Comparison of ENCODE assay signal across 8 cellular contexts in genomic region chr18:12882416-12882815, GRCh38. TPM values are rescaled to one million over a fixed set of nuclear protein-coding genes. Genes with fewer than 3 reads are reported as not detected.
DNase-seq lines count a peak whose midpoint lies in the region; ATAC-seq lines count a peak whose summit lies in the region.
"Had no signal": no experiment of that assay in that cellular context is flagged by ENCODE, and none has a peak within 500 bp of the region (broad histone marks: within the 10 kb centered on the region; RNA-seq: fewer than 3 reads in every experiment).

No MANE protein-coding gene starts in this region.

- H3K4me1 ChIP-seq in HAP-1 (peaks cover 7% of the 10 kb centered on the region), skeletal muscle satellite cell (ENCODE audit: control insufficient read depth, insufficient read depth, low read length) (peaks cover 13% of the 10 kb centered on the region)

- in situ Hi-C loops in HAP-1 (cut with MboI; ENCODE audit: low sequenced_read_pairs): no loop called here

- ATAC-seq in T-cell (replicated peaks in 1 of 4): no peak
- no peak for ATAC-seq in left lobe of liver

- no peak for DNase-seq in HAP-1 (ENCODE audit: low spot score in 2 of 2)
- DNase-seq in T-cell: no peak
- DNase-seq in fibroblast of peridontal ligament (ENCODE audit: extremely low read depth): peak; percentile 59
- no peak for DNase-seq in activated CD8-positive, alpha-beta memory T cell treated with anti-CD3 and anti-CD28 coated beads, Interleukin-2, amount 50 U/mL, for 48 hours
- no peak for DNase-seq in left lobe of liver (ENCODE audit: low spot score)
- no peak for DNase-seq in NK-92 treated with Interleukin-12 subunit alpha and Interleukin-12 subunit beta, amount 100 ng/mL, for 24 hours (lab: John Stamatoyannopoulos, UW)
- DNase-seq: activated CD4-positive, alpha-beta T cell treated with anti-CD3 and anti-CD28 coated beads for 1 hour had no signal

- H3K36me3 ChIP-seq in HAP-1 (replicated peaks): no peaks in the 10 kb centered on the region
- no peaks in the 10 kb centered on the region for H3K36me3 ChIP-seq in skeletal muscle satellite cell (ENCODE audit: insufficient read depth, low read length)

- H3K4me3 ChIP-seq in HAP-1 (peak overlapping the region; percentile 83), skeletal muscle satellite cell (ENCODE audit: low read length) (peak overlapping the region; percentile 98)

- peak overlapping the region; percentile 86 to 92 (median 90) for H3K4me3 Mint-ChIP-seq in T-cell

- no peaks in the 10 kb centered on the region for H3K27me3 Mint-ChIP-seq in T-cell

- H3K27me3 ChIP-seq in HAP-1 (ENCODE audit: low read depth) (no peaks in the 10 kb centered on the region), skeletal muscle satellite cell (ENCODE audit: control insufficient read depth, insufficient read depth, low read length) (no peaks in the 10 kb centered on the region)

- peak overlapping the region; percentile 91 for H3K4me2 ChIP-seq in skeletal muscle satellite cell (ENCODE audit: low read length)

- peaks cover 3% of the 10 kb centered on the region for H3K36me3 Mint-ChIP-seq in T-cell

- H3K9me3 Mint-ChIP-seq in T-cell: no peaks in the 10 kb centered on the region

- POLR2A ChIA-PET in T-cell (lab: Charles Lee): interaction anchor here in 1 of 2 donors (0.6 to 1.9 kb wide), 2 partner anchors 18 to 107 kb away, joined by 4 to 5 read pairs; no protein-coding TSS in a partner anchor

- peaks cover 63 to 72% (median 67%) of the 10 kb centered on the region in 3 donors for H3K4me1 Mint-ChIP-seq in T-cell

- peak overlapping the region; percentile 99 for H3K9ac ChIP-seq in skeletal muscle satellite cell (ENCODE audit: low read depth, low read length)

- CTCF ChIA-PET in T-cell (lab: Charles Lee): interaction anchor here (0.6 to 1.6 kb wide), 4 partner anchors 9 to 65 kb away, joined by 3 to 9 read pairs (median 3); no protein-coding TSS in a partner anchor

- H3K9me3 ChIP-seq in HAP-1: no peaks in the 10 kb centered on the region; the same call in 1 of the 2 replicates
- no peaks in the 10 kb centered on the region for H3K9me3 ChIP-seq in skeletal muscle satellite cell (replicated peaks; ENCODE audit: low read length)

- H3K27ac Mint-ChIP-seq in T-cell: peak overlapping the region; percentile 37 to 91

RNA-seq across cellular contexts. Expression of gene PTPN2, which starts 1.6 kb away (rescaled TPM):
- 10 to 100 TPM; 44.8 to 78.4 (median 57.2) TPM for total RNA-seq in T-cell
- 34.3 and 35.0 TPM in 2 replicates for total RNA-seq in skeletal muscle satellite cell (2012; rRNA removed)
- 9.9 TPM for total RNA-seq in left lobe of liver
